Comparison of ENCODE assay signal across 31 cellular contexts in genomic region chr3:106329505-106329904, GRCh38.
"Had no signal": no experiment of that assay in that cellular context is flagged by ENCODE, and none has a peak within 500 bp of the region (broad histone marks: within the 10 kb centered on the region; RNA-seq: fewer than 3 reads in every experiment).

No MANE protein-coding gene starts in this region.

- H3K27ac Mint-ChIP-seq: activated CD4-positive, alpha-beta memory T cell treated with anti-CD3 and anti-CD28 coated beads, Interleukin-2, amount 10 ng/mL, durations not matched to agents 7 days and 5 days; activated CD4-positive, alpha-beta T cell treated with anti-CD3 and anti-CD28 coated beads, Interleukin-2, amount 10 ng/mL, durations not matched to agents 7 days and 5 days; activated naive CD4-positive, alpha-beta T cell treated with anti-CD3 and anti-CD28 coated beads for 36 hours; activated naive CD8-positive, alpha-beta T cell treated with anti-CD3 and anti-CD28 coated beads, Interleukin-2, amount 10 ng/mL, durations not matched to agents 7 days and 5 days; nephron progenitor cell; T-helper 1 cell treated with Interleukin-12 subunit alpha and Interleukin-12 subunit beta and Interleukin-4 antibody, amounts not matched to agents 30 μg/mL and 1 μg/mL, for 36 hours had no signal

- H3K4me3 ChIP-seq: coronary artery, gastrocnemius medialis, hepatocyte, left ventricle myocardium inferior, pancreas, prostate gland, sigmoid colon, suprapubic skin, tibial nerve had no signal

- H3K4me1 Mint-ChIP-seq: nephron progenitor cell had no signal

- H3K4me3 Mint-ChIP-seq: activated CD4-positive, alpha-beta memory T cell treated with anti-CD3 and anti-CD28 coated beads, Interleukin-2, amount 10 ng/mL, durations not matched to agents 7 days and 5 days; activated CD4-positive, alpha-beta T cell treated with anti-CD3 and anti-CD28 coated beads, Interleukin-2, amount 10 ng/mL, durations not matched to agents 7 days and 5 days; activated naive CD4-positive, alpha-beta T cell treated with anti-CD3 and anti-CD28 coated beads for 36 hours; activated naive CD8-positive, alpha-beta T cell treated with anti-CD3 and anti-CD28 coated beads, Interleukin-2, amount 10 ng/mL, durations not matched to agents 7 days and 5 days; effector memory CD8-positive, alpha-beta T cell; naive B cell; nephron progenitor cell; stimulated activated effector memory CD8-positive, alpha-beta T cell treated with anti-CD3 and anti-CD28 coated beads, Interleukin-12 subunit alpha, Interleukin-12 subunit beta, amount 100 ng/mL, for 72 hours; T-helper 1 cell treated with Interleukin-12 subunit alpha and Interleukin-12 subunit beta and Interleukin-4 antibody, amounts not matched to agents 30 μg/mL and 1 μg/mL, for 36 hours had no signal

- ATAC-seq: activated CD4-positive, CD25-positive, alpha-beta regulatory T cell treated with anti-CD3 and anti-CD28 coated beads, Interleukin-2, amount 50 U/mL, for 24 hours; effector memory CD8-positive, alpha-beta T cell; gastrocnemius medialis; pancreas; stimulated activated effector memory CD8-positive, alpha-beta T cell treated with anti-CD3 and anti-CD28 coated beads, Interleukin-12 subunit alpha, Interleukin-12 subunit beta, amount 100 ng/mL, for 72 hours had no signal

- H3K27ac ChIP-seq: brain microvascular endothelial cell, coronary artery, gastrocnemius medialis, hepatocyte, left ventricle myocardium inferior, pancreas, prostate gland, sigmoid colon, suprapubic skin, tibial nerve, WERI-Rb-1 had no signal

- DNase-seq: activated CD4-positive, alpha-beta memory T cell treated with anti-CD3 and anti-CD28 coated beads, Interleukin-2, amount 10 ng/mL, durations not matched to agents 7 days and 5 days; activated CD4-positive, alpha-beta T cell treated with anti-CD3 and anti-CD28 coated beads, Interleukin-2, amount 10 ng/mL, durations not matched to agents 7 days and 5 days; activated CD8-positive, alpha-beta memory T cell treated with anti-CD3 and anti-CD28 coated beads, Interleukin-2, amount 50 U/mL, for 48 hours; activated effector memory CD4-positive, alpha-beta T cell treated with Interleukin-2 at 50 U/mL for 16 hours; activated naive CD4-positive, alpha-beta T cell treated with anti-CD3 and anti-CD28 coated beads for 36 hours; activated naive CD8-positive, alpha-beta T cell treated with anti-CD3 and anti-CD28 coated beads, Interleukin-2, amount 10 ng/mL, durations not matched to agents 7 days and 5 days; activated T-cell treated with anti-CD3 and anti-CD28 coated beads, Interleukin-2, amount 50 U/mL, for 48 hours; amniotic stem cell; brain microvascular endothelial cell; effector memory CD8-positive, alpha-beta T cell; erythroblast; gastrocnemius medialis; islet precursor cell; left ventricle myocardium inferior; naive B cell; nephron progenitor cell; nucleus accumbens; pancreas; sigmoid colon; small intestine; stimulated activated CD4-positive, alpha-beta T cell treated with anti-CD3 and anti-CD28 coated beads, Interleukin-4, amount 100 ng/mL, for 24 hours; T1000; WERI-Rb-1 had no signal

- H3K27me3 ChIP-seq: brain microvascular endothelial cell, gastrocnemius medialis, hepatocyte, pancreas, sigmoid colon, suprapubic skin, tibial nerve had no signal

- H3K79me2 ChIP-seq: hepatocyte had no signal

- H3K4me2 ChIP-seq: hepatocyte had no signal

- H3K36me3 ChIP-seq: brain microvascular endothelial cell, gastrocnemius medialis, left ventricle myocardium inferior, pancreas, prostate gland, sigmoid colon, suprapubic skin, tibial nerve, WERI-Rb-1 had no signal

- H3K27me3 Mint-ChIP-seq: activated CD4-positive, alpha-beta memory T cell treated with anti-CD3 and anti-CD28 coated beads, Interleukin-2, amount 10 ng/mL, durations not matched to agents 7 days and 5 days; activated CD4-positive, alpha-beta T cell treated with anti-CD3 and anti-CD28 coated beads, Interleukin-2, amount 10 ng/mL, durations not matched to agents 7 days and 5 days; activated naive CD8-positive, alpha-beta T cell treated with anti-CD3 and anti-CD28 coated beads, Interleukin-2, amount 10 ng/mL, durations not matched to agents 7 days and 5 days; effector memory CD8-positive, alpha-beta T cell; naive B cell had no signal

- H2AFZ ChIP-seq: hepatocyte had no signal

- H3K9me3 ChIP-seq: gastrocnemius medialis, pancreas, prostate gland, suprapubic skin had no signal

- H3K4me1 ChIP-seq: gastrocnemius medialis, left ventricle myocardium inferior, pancreas, prostate gland, suprapubic skin, tibial nerve had no signal

- H3K9me3 Mint-ChIP-seq: effector memory CD8-positive, alpha-beta T cell had no signal
